In the genomic region with DNA sequence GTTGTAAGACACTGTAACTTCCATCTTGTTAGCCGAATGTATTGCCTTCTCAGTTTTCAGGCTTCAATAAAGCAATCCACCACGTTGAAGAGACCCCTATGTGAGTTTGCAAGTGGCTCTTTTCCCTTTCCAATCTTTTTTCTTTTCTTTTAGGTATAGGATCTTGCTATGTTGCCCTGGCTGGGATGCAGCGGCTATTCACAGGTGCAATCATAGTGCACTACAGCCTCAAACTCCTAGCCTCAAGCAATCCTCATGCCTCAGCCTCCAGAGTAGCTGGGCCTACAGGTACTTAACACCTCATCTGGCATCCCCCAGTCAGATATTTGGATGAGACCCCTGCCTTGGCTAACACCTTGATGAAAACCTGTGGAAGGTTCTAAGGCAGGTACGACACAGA, we compare ENCODE assay signal across 21 cellular contexts.
"Had no signal": no experiment of that assay in that cellular context is flagged by ENCODE, and none has a peak within 500 bp of the region (broad histone marks: within the 10 kb centered on the region; RNA-seq: fewer than 3 reads in every experiment).

No MANE protein-coding gene starts in this region.

- H3K9me3 ChIP-seq: SK-N-SH had no signal

- H3K27ac ChIP-seq: HL-60 had no signal

- H3K4me2 ChIP-seq: SK-N-SH had no signal

- H3K9ac ChIP-seq: SK-N-SH had no signal

- FAIRE-seq: HTR-8/SVneo, RCC 7860 had no signal

- DNase-seq: Karpas-422, KG1, MM.1S, NCI-H1092 treated with DMSO at 0.1 percent for 48 hours, NCI-H1436, NCI-H187, NCI-H2029, NCI-H2081 treated with DMSO at 0.1 percent for 48 hours, NCI-H2171, NCI-H226, NCI-H446, NCI-H510A, NCI-H524 treated with DMSO at 0.1 percent for 48 hours, NCI-H69, NCI-H774, RPMI8226, SHP77, SK-N-SH had no signal
